In genomic region chr6:159728552-159728951, GRCh38 we compare ENCODE assay signal across 8 cellular contexts. TPM values are rescaled to one million over a fixed set of nuclear protein-coding genes. Genes with fewer than 3 reads are reported as not detected.
DNase-seq lines count a peak whose midpoint lies in the region; ATAC-seq and TF ChIP-seq lines count a peak whose summit lies in the region.

No MANE protein-coding gene starts in this region.

- no peaks in the 10 kb centered on the region for H3K27me3 ChIP-seq in SJSA1 (replicated peaks)
- H3K27me3 ChIP-seq in esophagus squamous epithelium: no peaks in the 10 kb centered on the region

- H3K4me1 Mint-ChIP-seq in progenitor cell of endocrine pancreas (ENCODE audit: low read depth): peaks cover 27% of the 10 kb centered on the region

- H3K27ac Mint-ChIP-seq in progenitor cell of endocrine pancreas: peak overlapping the region; percentile 98

- H3K27ac ChIP-seq in SJSA1: peak overlapping the region; percentile 96
- peak overlapping the region; percentile 98 to 100 (median 100) for H3K27ac ChIP-seq in esophagus squamous epithelium

- H3K27me3 Mint-ChIP-seq in progenitor cell of endocrine pancreas: no peaks in the 10 kb centered on the region

- H3K9me3 ChIP-seq in SJSA1 (replicated peaks) (peaks cover 5% of the 10 kb centered on the region), esophagus squamous epithelium (no peaks in the 10 kb centered on the region)

- TF ChIP-seq CTCF in GM12875 (IDR thresholded peaks at IDR 0.05; ENCODE audit: borderline replicate concordance, insufficient read depth, low read depth, low read length): no peak
- no peak for TF ChIP-seq CTCF in esophagus squamous epithelium (IDR thresholded peaks at IDR 0.05)
- TF ChIP-seq CTCF in progenitor cell of endocrine pancreas (IDR thresholded peaks at IDR 0.05; ENCODE audit: unreplicated experiment): no peak

- 0 to 1% methylated on average over 8 of the region's 8 CpGs for WGBS in esophagus squamous epithelium, 2 donors

- no peak for TF ChIP-seq POLR2A in esophagus squamous epithelium (IDR thresholded peaks at IDR 0.05)

- peaks cover 49% of the 10 kb centered on the region for H3K36me3 ChIP-seq in SJSA1
- H3K36me3 ChIP-seq in esophagus squamous epithelium: peaks cover 0 to 7% (median 0%) of the 10 kb centered on the region in 3 donors

- H3K4me3 ChIP-seq in GM12875 (ENCODE audit: low read depth, low read length) (peak overlapping the region; percentile 38), SJSA1 (peak overlapping the region; percentile 100), esophagus squamous epithelium (peak overlapping the region; percentile 76 to 97 (median 86))

- intact Hi-C loops in esophagus squamous epithelium (cut with DNase I): loop anchor here (5.0 kb wide), 1 partner anchor 59 kb away; the partner anchor contains the start of gene TCP1

- H3K4me1 ChIP-seq in SJSA1 (replicated peaks): peaks cover 19% of the 10 kb centered on the region
- H3K4me1 ChIP-seq in esophagus squamous epithelium: peaks cover 12 to 73% (median 35%) of the 10 kb centered on the region in 3 donors

- ATAC-seq in HG03159 (IDR thresholded peaks at IDR 0.05; ENCODE audit: unreplicated experiment) (no peak), HG02870 (IDR thresholded peaks at IDR 0.05; ENCODE audit: unreplicated experiment) (no peak)

- peak overlapping the region; percentile 90 for H3K4me3 Mint-ChIP-seq in progenitor cell of endocrine pancreas (ENCODE audit: low read depth)

- peak in 1 of 2 experiments; percentile 22 for DNase-seq in SJSA1 (ENCODE audit: low read depth in 1 of 2, low spot score in 2 of 2)
- DNase-seq in esophagus squamous epithelium (lab: John Stamatoyannopoulos, UW): no peak
- DNase-seq in progenitor cell of endocrine pancreas (ENCODE audit: low spot score, unreplicated experiment): no peak
- DNase-seq in hippocampal formation (lab: John Stamatoyannopoulos, UW): no peak
- no peak for DNase-seq in NCI-H526 treated with DMSO at 0.1 percent for 48 hours (lab: John Stamatoyannopoulos, UW)

- no peaks in the 10 kb centered on the region for H3K9me3 Mint-ChIP-seq in progenitor cell of endocrine pancreas (ENCODE audit: low read depth)

- peaks cover 7% of the 10 kb centered on the region for H3K36me3 Mint-ChIP-seq in progenitor cell of endocrine pancreas (ENCODE audit: insufficient read depth)

RNA-seq across cellular contexts. Expression of gene WTAP, which starts 1.2 kb away (rescaled TPM):
- 91.4 and 111 TPM in 2 replicates for total RNA-seq in SJSA1 (2014; rRNA removed; shearing (Covaris generic))
- total RNA-seq in esophagus squamous epithelium (100 to 1,000 TPM in 1 of 4 donors, 10 to 100 TPM in 3; 45.0 to 105 (median 82.6) TPM), progenitor cell of endocrine pancreas (126 and 131 TPM in 2 replicates)

RNA-seq across cellular contexts. Expression of gene ACAT2, which starts 33.3 kb away (rescaled TPM):
- total RNA-seq in SJSA1 (2014; rRNA removed; shearing (Covaris generic)): 81.8 and 120 TPM in 2 replicates
- total RNA-seq in esophagus squamous epithelium (10 to 100 TPM; 24.9 to 56.8 (median 40.8) TPM), progenitor cell of endocrine pancreas (85.1 and 103 TPM in 2 replicates)

RNA-seq across cellular contexts. Expression of gene SOD2, which starts 35.5 kb away (rescaled TPM):
- total RNA-seq in SJSA1 (2014; rRNA removed; shearing (Covaris generic)): 81.6 and 102 TPM in 2 replicates
- total RNA-seq in esophagus squamous epithelium (100 to 1,000 TPM; 227 to 792 (median 519) TPM), progenitor cell of endocrine pancreas (64.8 and 68.9 TPM in 2 replicates)

Comparison
In these comparisons a context has a peak if more than half of its experiments do, and no peak if none do; other contexts are left out.
1. H3K4me3 ChIP-seq: peak in every context shown above with its lines; median percentile 100 in SJSA1; 86 in esophagus squamous epithelium; 38 in GM12875.